Comparison of ENCODE assay signal across 1 cellular context in genomic region chr11:12236744-12237101, GRCh38.
TF ChIP-seq lines count a peak whose summit lies in the region.

No MANE protein-coding gene starts in this region.

TF ChIP-seq in WTC11, 78 proteins besides CTCF, POLR2A, EP300 and RAD21 (continued from another document):
- TF ChIP-seq ZNF396 (CRISPR knock-in tag; IDR thresholded peaks at IDR 0.05; ENCODE audit: borderline replicate concordance): no peak
